Comparison of ENCODE assay signal across 28 cellular contexts in the genomic region with DNA sequence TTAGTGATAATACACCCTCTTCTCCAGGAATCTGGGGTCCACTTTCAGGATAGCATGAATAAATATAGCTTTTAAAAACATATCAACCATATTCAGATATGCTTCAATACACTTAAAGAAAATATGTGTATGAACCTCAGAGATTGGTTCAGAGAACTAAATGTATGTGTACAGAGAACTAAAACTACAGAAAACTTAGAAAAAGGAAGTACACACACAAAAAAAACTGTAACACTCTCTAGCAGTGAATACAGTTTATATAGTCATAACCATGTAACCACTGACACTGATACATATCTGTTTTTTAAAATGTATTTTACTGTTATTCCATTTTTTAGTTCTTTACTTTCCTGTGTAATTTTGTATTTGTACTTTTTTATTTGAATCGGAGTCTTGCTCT.
A peak's percentile ranks its signal among the peaks of the same experiment; 100 is the strongest.
DNase-seq lines count a peak whose midpoint lies in the region; FAIRE-seq and TF ChIP-seq lines count a peak whose summit lies in the region.
"Had no signal": no experiment of that assay in that cellular context is flagged by ENCODE, and none has a peak within 500 bp of the region (broad histone marks: within the 10 kb centered on the region; RNA-seq: fewer than 3 reads in every experiment).

No MANE protein-coding gene starts in this region.

- H4K20me1 ChIP-seq in OCI-LY3 (ENCODE audit: insufficient read depth, low read length): no peaks in the 10 kb centered on the region
- H4K20me1 ChIP-seq: BLaER1 had no signal

- TF ChIP-seq CTCF in OCI-LY3 (IDR thresholded peaks at IDR 0.05; ENCODE audit: low read depth, low read length): no peak

- H3K4me2 ChIP-seq in OCI-LY3 (ENCODE audit: low read length): peak overlapping the region; percentile 10; the same call in 1 of the 2 replicates
- H3K4me2 ChIP-seq: BLaER1 had no signal

- H3K27me3 ChIP-seq in OCI-LY3 (ENCODE audit: low read depth, low read length): no peaks in the 10 kb centered on the region
- H3K27me3 ChIP-seq: BE2C, BLaER1 had no signal

- H3K4me3 Mint-ChIP-seq in dendritic cell treated with granulocyte-macrophage colony-stimulating factor and Interleukin-4, amounts not matched to agents 40 ng/mL and 50 ng/mL, for 4 days: no peak overlapping the region
- H3K4me3 Mint-ChIP-seq: CD4-positive, alpha-beta memory T cell; CD4-positive, CD25-positive, alpha-beta regulatory T cell; CD8-positive, alpha-beta memory T cell had no signal

- H3K27ac Mint-ChIP-seq in dendritic cell treated with granulocyte-macrophage colony-stimulating factor and Interleukin-4, amounts not matched to agents 40 ng/mL and 50 ng/mL, for 4 days: peak overlapping the region; percentile 79
- H3K27ac Mint-ChIP-seq: CD4-positive, CD25-positive, alpha-beta regulatory T cell; CD8-positive, alpha-beta memory T cell had no signal

- no peaks in the 10 kb centered on the region for H3K79me2 ChIP-seq in OCI-LY3 (ENCODE audit: low read length)

- H3K36me3 ChIP-seq in OCI-LY3 (replicated peaks; ENCODE audit: low read depth, low read length): no peaks in the 10 kb centered on the region
- H3K36me3 ChIP-seq: BE2C, BLaER1 had no signal

- H3K4me3 ChIP-seq in OCI-LY3 (ENCODE audit: low read length): no peak overlapping the region
- H3K4me3 ChIP-seq: BLaER1, GM12878 had no signal

- H3K27me3 Mint-ChIP-seq in dendritic cell treated with granulocyte-macrophage colony-stimulating factor and Interleukin-4, amounts not matched to agents 40 ng/mL and 50 ng/mL, for 4 days: no peaks in the 10 kb centered on the region
- H3K27me3 Mint-ChIP-seq: CD4-positive, alpha-beta memory T cell; CD4-positive, CD25-positive, alpha-beta regulatory T cell; CD8-positive, alpha-beta memory T cell had no signal

- H3K4me1 ChIP-seq in OCI-LY3 (ENCODE audit: low read length): peaks cover 12% of the 10 kb centered on the region
- H3K4me1 ChIP-seq: BE2C, BLaER1 had no signal

- no peak overlapping the region for H2AFZ ChIP-seq in OCI-LY3 (ENCODE audit: low read depth, low read length)

- no peak for DNase-seq in GM19239 (ENCODE audit: insufficient read length, low spot score)
- DNase-seq in NOMO-1 (lab: John Stamatoyannopoulos, UW; ENCODE audit: unreplicated experiment in 2 of 2): no peak
- no peak for DNase-seq in AG20443 (ENCODE audit: low spot score)
- DNase-seq in NCI-H526 (lab: John Stamatoyannopoulos, UW): no peak
- no peak for DNase-seq in middle frontal gyrus (ENCODE audit: extremely low spot score, low spot score)
- DNase-seq: 8988T; ACHN; AML-193; BE2C; C1 segment of cervical spinal cord; CD4-positive, alpha-beta memory T cell; CD4-positive, CD25-positive, alpha-beta regulatory T cell; CD8-positive, alpha-beta memory T cell; COR-L47; DMS 273 treated with DMSO at 0.1 percent for 48 hours; DMS153; DMS53; DMS79; DND-41; EL; GDM1 had no signal

- FAIRE-seq in GM19239 (lab: Jason Lieb, UNC): peak; percentile 64
- FAIRE-seq: A204.1, GM12878, GM12892 had no signal

- H3K4me1 Mint-ChIP-seq in dendritic cell treated with granulocyte-macrophage colony-stimulating factor and Interleukin-4, amounts not matched to agents 40 ng/mL and 50 ng/mL, for 4 days (ENCODE audit: low read depth): peaks cover 12% of the 10 kb centered on the region
- H3K4me1 Mint-ChIP-seq: CD4-positive, alpha-beta memory T cell; CD8-positive, alpha-beta memory T cell had no signal

- H3K9me3 ChIP-seq in OCI-LY3 (ENCODE audit: insufficient read depth, low read length): no peaks in the 10 kb centered on the region
- H3K9me3 ChIP-seq: BE2C, BLaER1 had no signal

- no peaks in the 10 kb centered on the region for H3K36me3 Mint-ChIP-seq in dendritic cell treated with granulocyte-macrophage colony-stimulating factor and Interleukin-4, amounts not matched to agents 40 ng/mL and 50 ng/mL, for 4 days (ENCODE audit: low read depth)
- H3K36me3 Mint-ChIP-seq: CD14-positive monocyte; CD4-positive, alpha-beta memory T cell; CD4-positive, CD25-positive, alpha-beta regulatory T cell; CD8-positive, alpha-beta memory T cell had no signal

- intact Hi-C loops in dendritic cell treated with granulocyte-macrophage colony-stimulating factor and Interleukin-4, amounts not matched to agents 40 ng/mL and 50 ng/mL, for 4 days (cut with micrococcal nuclease): no loop called here

- no peak overlapping the region; the same call in 1 of the 2 replicates for H3K27ac ChIP-seq in OCI-LY3 (ENCODE audit: low read length)
- H3K27ac ChIP-seq: BLaER1 had no signal

- H3K9me3 Mint-ChIP-seq in dendritic cell treated with granulocyte-macrophage colony-stimulating factor and Interleukin-4, amounts not matched to agents 40 ng/mL and 50 ng/mL, for 4 days: no peaks in the 10 kb centered on the region
- H3K9me3 Mint-ChIP-seq: CD4-positive, alpha-beta memory T cell; CD8-positive, alpha-beta memory T cell had no signal

- H3K9ac ChIP-seq in OCI-LY3 (ENCODE audit: low read length): no peak overlapping the region
- H3K9ac ChIP-seq: BLaER1 had no signal
